ENCODE assay signal across 8 cellular contexts in the genomic region with DNA sequence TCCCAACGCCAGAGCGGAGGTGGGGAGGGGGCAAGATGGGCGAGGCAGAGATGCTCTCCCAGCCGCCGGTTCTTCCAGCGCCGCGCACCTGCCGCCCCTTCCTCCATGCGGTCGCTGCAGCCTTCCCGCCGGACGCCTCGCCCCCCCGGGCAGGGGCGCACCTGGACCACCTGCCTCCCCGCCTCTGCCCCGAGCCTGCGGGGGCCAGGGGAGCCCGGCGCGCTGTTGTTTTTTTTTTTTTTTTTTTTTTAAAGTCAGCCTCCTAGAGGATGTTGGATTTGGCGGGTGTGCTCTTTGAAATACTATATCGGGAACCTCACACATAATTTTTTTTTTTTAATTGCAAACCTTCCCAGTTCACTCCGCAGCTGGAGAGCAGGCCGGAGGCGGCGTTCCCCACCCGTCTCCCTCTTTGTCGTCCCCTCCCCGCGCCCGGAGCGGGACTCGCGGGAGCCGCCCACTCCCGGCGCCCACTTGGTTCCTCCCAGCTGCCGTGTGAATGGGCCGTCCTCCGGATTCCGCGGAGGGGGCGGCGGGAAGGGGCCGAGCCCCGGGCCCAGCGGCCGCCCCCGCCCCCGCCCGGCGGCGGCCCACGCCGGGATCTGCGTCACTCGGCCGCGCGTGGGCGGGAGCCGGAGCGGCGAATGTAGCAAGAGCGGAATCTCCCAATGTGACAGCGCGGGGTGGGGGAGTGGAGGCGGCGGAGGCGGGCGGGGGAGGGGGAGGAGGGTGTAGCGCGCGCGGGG. TPM values are rescaled to one million over a fixed set of nuclear protein-coding genes. Genes with fewer than 3 reads are reported as not detected.
DNase-seq lines count a peak whose midpoint lies in the region; ATAC-seq and TF ChIP-seq lines count a peak whose summit lies in the region.

No MANE protein-coding gene starts in this region.

- H3K4me2 ChIP-seq in neuronal stem cell (ENCODE audit: insufficient read depth, low read length, poor library complexity, severe bottlenecking): peak overlapping the region; percentile 83

- H3K4me1 ChIP-seq in RWPE2 (ENCODE audit: insufficient read depth, poor library complexity, severe bottlenecking) (peaks cover 35% of the 10 kb centered on the region), foreskin keratinocyte (peaks cover 26% of the 10 kb centered on the region), neuronal stem cell (ENCODE audit: control insufficient read depth in 2 of 2, insufficient read depth in 1 of 2, low read depth in 1 of 2, low read length in 2 of 2) (peaks cover 2 to 4% of the 10 kb centered on the region in 2 donors)

- TF ChIP-seq CTCF in RWPE2 (IDR thresholded peaks at IDR 0.05; ENCODE audit: poor library complexity, severe bottlenecking) (no peak), foreskin keratinocyte (conservative IDR thresholded peaks at IDR 0.05) (no peak)

- peak overlapping the region; percentile 89 for H3K27ac ChIP-seq in RWPE2 (ENCODE audit: poor library complexity, severe bottlenecking)
- peak overlapping the region; percentile 68 for H3K27ac ChIP-seq in foreskin keratinocyte
- H3K27ac ChIP-seq in neuronal stem cell (replicated peaks; ENCODE audit: low read length): peak overlapping the region; percentile 64

- H3K36me3 ChIP-seq in RWPE2 (ENCODE audit: low read depth) (peaks cover 5% of the 10 kb centered on the region), neuronal stem cell (replicated peaks in 1 of 2; ENCODE audit: control insufficient read depth in 2 of 2, insufficient read depth in 2 of 2, low read length in 2 of 2) (no peaks in the 10 kb centered on the region)

- peak overlapping the region; percentile 94 for H3K18ac ChIP-seq in neuronal stem cell (ENCODE audit: low read length)

- H3K9me3 ChIP-seq in RWPE2 (ENCODE audit: severe bottlenecking) (no peaks in the 10 kb centered on the region), neuronal stem cell (replicated peaks in 1 of 2; ENCODE audit: control insufficient read depth in 2 of 2, insufficient read depth in 1 of 2, low read depth in 1 of 2, low read length in 2 of 2) (no peaks in the 10 kb centered on the region)

- peak overlapping the region; percentile 89 for H3K4me3 ChIP-seq in RWPE2 (ENCODE audit: severe bottlenecking)
- H3K4me3 ChIP-seq in neuronal stem cell (ENCODE audit: low read length in 2 of 2): peak overlapping the region; percentile 88

- no peaks in the 10 kb centered on the region for H3K27me3 ChIP-seq in RWPE2 (ENCODE audit: insufficient read depth, poor library complexity, severe bottlenecking)
- no peaks in the 10 kb centered on the region for H3K27me3 ChIP-seq in foreskin keratinocyte
- no peaks in the 10 kb centered on the region for H3K27me3 ChIP-seq in neuronal stem cell (ENCODE audit: control insufficient read depth in 3 of 3, insufficient read depth in 3 of 3, low read depth in 1 of 3, low read length in 3 of 3)

- peak overlapping the region; percentile 92 for H2BK15ac ChIP-seq in neuronal stem cell (ENCODE audit: low read length)

- WGBS in neuronal stem cell (ENCODE audit: extremely low coverage in 2 of 2, insufficient read length in 2 of 2, insufficient replicate concordance in 1 of 2), 2 donors: no CpG with 5 or more reads among the region's 78 CpGs

- H3K23ac ChIP-seq in neuronal stem cell (ENCODE audit: low read depth, low read length, poor library complexity): no peak overlapping the region

- H2AFZ ChIP-seq in neuronal stem cell (ENCODE audit: low read length): peak overlapping the region; percentile 97

- H3K9ac ChIP-seq in neuronal stem cell (ENCODE audit: low read depth, low read length, poor library complexity): peak overlapping the region; percentile 77

- no peak overlapping the region for H2AK5ac ChIP-seq in neuronal stem cell (ENCODE audit: low read depth, low read length)

- no peak overlapping the region for H4K91ac ChIP-seq in neuronal stem cell (ENCODE audit: low read depth, low read length, poor library complexity)

- H2BK5ac ChIP-seq in neuronal stem cell (ENCODE audit: low read length): peak overlapping the region; percentile 82

- H3K4ac ChIP-seq in neuronal stem cell (ENCODE audit: low read length): no peak overlapping the region

- peak overlapping the region; percentile 6 for H3K14ac ChIP-seq in neuronal stem cell (ENCODE audit: low read length)

- H4K8ac ChIP-seq in neuronal stem cell (ENCODE audit: low read depth, low read length): no peak overlapping the region

- H2BK120ac ChIP-seq in neuronal stem cell (ENCODE audit: low read depth, low read length): peak overlapping the region; percentile 72

- peaks cover 4% of the 10 kb centered on the region for H3K79me1 ChIP-seq in neuronal stem cell (ENCODE audit: low read depth, low read length)

- DNase-seq in Daoy (ENCODE audit: low read depth) (peak; percentile 89), Kasumi-1 (lab: John Stamatoyannopoulos, UW) (peak; percentile 88 to 91), RWPE2 (ENCODE audit: low spot score) (peak; percentile 88), activated gamma-delta T cell treated with Interleukin-2 at 50 U/mL for 16 hours (peak; percentile 86), foreskin keratinocyte (peak in 1 of 2 donors; percentile 60), neuronal stem cell (ENCODE audit: low spot score) (peak; percentile 66), stromal cell of bone marrow (ENCODE audit: low read depth) (peak; percentile 76)

- H2BK12ac ChIP-seq in neuronal stem cell (ENCODE audit: low read length): no peak overlapping the region

- ATAC-seq in GM21825 (IDR thresholded peaks at IDR 0.05; ENCODE audit: unreplicated experiment) (peak; percentile 61), RWPE2 (ENCODE audit: low read depth) (peak; percentile 67), foreskin keratinocyte (peak; percentile 78)

RNA-seq across cellular contexts. Expression of a gene that starts 0.4 kb away (rescaled TPM):
- 47.6 and 51.0 TPM in 2 replicates for total RNA-seq in Daoy (2014; rRNA removed; shearing (Covaris generic))
- 23.0 and 26.6 TPM in 2 replicates for total RNA-seq in foreskin keratinocyte
- polyA plus RNA-seq in foreskin keratinocyte: 5.0 and 5.2 TPM in 2 replicates
- polyA plus RNA-seq in neuronal stem cell (2013, experiment 1 of 2): 33.1 TPM
- 33.9 TPM for polyA plus RNA-seq in neuronal stem cell (2013, experiment 2 of 2)
